ENCODE assay signal across 9 cellular contexts in genomic region chr2:234146087-234146826, GRCh38.
DNase-seq lines count a peak whose midpoint lies in the region; ATAC-seq and TF ChIP-seq lines count a peak whose summit lies in the region.
"Had no signal": no experiment of that assay in that cellular context is flagged by ENCODE, and none has a peak within 500 bp of the region (broad histone marks: within the 10 kb centered on the region; RNA-seq: fewer than 3 reads in every experiment).

No MANE protein-coding gene starts in this region.

- H3K9me3 ChIP-seq in thyroid gland = no peaks in the 10 kb centered on the region
- H3K9me3 ChIP-seq: thoracic aorta had no signal

- intact Hi-C loops in activated T-helper 1 cell treated with anti-CD3 and anti-CD28 coated beads, Interleukin-12 subunit alpha, Interleukin-12 subunit beta, Interleukin-2, Interleukin-4 antibody, amounts not matched to agents 30 ng/mL and 10 ng/mL and 1 ng/mL, durations not matched to agents 14 hours and 24 hours and 36 hours (cut with micrococcal nuclease) = no loop called here
- intact Hi-C loops in thyroid gland (cut with DNase I) = no loop called here

- H3K4me3 ChIP-seq in AG09309 (ENCODE audit: control insufficient read depth, low read depth, low read length) = no peak overlapping the region
- H3K4me3 ChIP-seq in HFF-Myc (replicated peaks; ENCODE audit: low read depth, low read length) = no peak overlapping the region
- no peak overlapping the region for H3K4me3 ChIP-seq in thyroid gland (replicated peaks in 1 of 3)
- H3K4me3 ChIP-seq: thoracic aorta had no signal

- peak overlapping the region; percentile 43 for H3K4me3 Mint-ChIP-seq in activated T-helper 1 cell treated with anti-CD3 and anti-CD28 coated beads, Interleukin-12 subunit alpha, Interleukin-12 subunit beta, Interleukin-2, Interleukin-4 antibody, amounts not matched to agents 30 ng/mL and 10 ng/mL and 1 ng/mL, durations not matched to agents 14 hours and 24 hours and 36 hours

- WGBS in thyroid gland, 2 donors = 73 to 76% methylated on average over 8 of the region's 8 CpGs

- peaks cover 8% of the 10 kb centered on the region for H3K36me3 Mint-ChIP-seq in activated T-helper 1 cell treated with anti-CD3 and anti-CD28 coated beads, Interleukin-12 subunit alpha, Interleukin-12 subunit beta, Interleukin-2, Interleukin-4 antibody, amounts not matched to agents 30 ng/mL and 10 ng/mL and 1 ng/mL, durations not matched to agents 14 hours and 24 hours and 36 hours (ENCODE audit: low read depth)

- no peaks in the 10 kb centered on the region for H3K36me3 ChIP-seq in thyroid gland
- H3K36me3 ChIP-seq: thoracic aorta had no signal

- peak overlapping the region; percentile 10 for H3K27ac Mint-ChIP-seq in activated T-helper 1 cell treated with anti-CD3 and anti-CD28 coated beads, Interleukin-12 subunit alpha, Interleukin-12 subunit beta, Interleukin-2, Interleukin-4 antibody, amounts not matched to agents 30 ng/mL and 10 ng/mL and 1 ng/mL, durations not matched to agents 14 hours and 24 hours and 36 hours

- ATAC-seq in HG03457 (IDR thresholded peaks at IDR 0.05; ENCODE audit: unreplicated experiment) = no peak
- no peak for ATAC-seq in GM19397 (IDR thresholded peaks at IDR 0.05; ENCODE audit: unreplicated experiment)

- no peak overlapping the region for H3K27ac ChIP-seq in thyroid gland
- H3K27ac ChIP-seq: thoracic aorta had no signal

- TF ChIP-seq CTCF in AG09309 (IDR thresholded peaks at IDR 0.05; ENCODE audit: control insufficient read depth, insufficient read depth, low read depth, low read length, missing control alignments) (no peak), HFF-Myc (IDR thresholded peaks at IDR 0.05; ENCODE audit: low read depth, low read length, missing control alignments) (no peak), thyroid gland (IDR thresholded peaks at IDR 0.05) (no peak)

- H3K9me3 Mint-ChIP-seq in activated T-helper 1 cell treated with anti-CD3 and anti-CD28 coated beads, Interleukin-12 subunit alpha, Interleukin-12 subunit beta, Interleukin-2, Interleukin-4 antibody, amounts not matched to agents 30 ng/mL and 10 ng/mL and 1 ng/mL, durations not matched to agents 14 hours and 24 hours and 36 hours = no peaks in the 10 kb centered on the region

- DNase-seq in AG09309 (ENCODE audit: low read depth) (peak; percentile 67), HFF-Myc (ENCODE audit: extremely low read depth, low read depth) (peak; percentile 77), iris pigment epithelial cell (ENCODE audit: low read depth) (peak; percentile 81), ecto neural progenitor cell (ENCODE audit: low spot score) (no peak), thyroid gland (no peak)
- no peak for DNase-seq in activated T-helper 1 cell treated with anti-CD3 and anti-CD28 coated beads, Interleukin-12 subunit alpha, Interleukin-12 subunit beta, Interleukin-2, Interleukin-4 antibody, amounts not matched to agents 30 ng/mL and 10 ng/mL and 1 ng/mL, durations not matched to agents 14 hours and 24 hours and 36 hours (ENCODE audit: low spot score)

- peaks cover 35% of the 10 kb centered on the region for H3K4me1 Mint-ChIP-seq in activated T-helper 1 cell treated with anti-CD3 and anti-CD28 coated beads, Interleukin-12 subunit alpha, Interleukin-12 subunit beta, Interleukin-2, Interleukin-4 antibody, amounts not matched to agents 30 ng/mL and 10 ng/mL and 1 ng/mL, durations not matched to agents 14 hours and 24 hours and 36 hours (ENCODE audit: low read depth)

- peaks cover 5% of the 10 kb centered on the region for H3K27me3 Mint-ChIP-seq in activated T-helper 1 cell treated with anti-CD3 and anti-CD28 coated beads, Interleukin-12 subunit alpha, Interleukin-12 subunit beta, Interleukin-2, Interleukin-4 antibody, amounts not matched to agents 30 ng/mL and 10 ng/mL and 1 ng/mL, durations not matched to agents 14 hours and 24 hours and 36 hours (ENCODE audit: insufficient read depth)

- no peaks in the 10 kb centered on the region for H3K27me3 ChIP-seq in thyroid gland

- TF ChIP-seq POLR2A in thyroid gland (IDR thresholded peaks at IDR 0.05) = no peak

- H3K4me1 ChIP-seq in thyroid gland = peaks cover 0 to 2% of the 10 kb centered on the region in 2 donors

Comparison
In these comparisons a context has a peak if more than half of its experiments do, and no peak if none do; other contexts are left out.
1. DNase-seq: peak in AG09309 (single experiment), HFF-Myc (single experiment) and iris pigment epithelial cell (single experiment); none in activated T-helper 1 cell treated with anti-CD3 and anti-CD28 coated beads, Interleukin-12 subunit alpha, Interleukin-12 subunit beta, Interleukin-2, Interleukin-4 antibody, amounts not matched to agents 30 ng/mL and 10 ng/mL and 1 ng/mL, durations not matched to agents 14 hours and 24 hours and 36 hours (single experiment), ecto neural progenitor cell (single experiment) and thyroid gland (0 of 2).